22 cellular contexts compared by ENCODE assay signal in genomic region chr6:149470948-149471347, GRCh38.
"Had no signal": no experiment of that assay in that cellular context is flagged by ENCODE, and none has a peak within 500 bp of the region (broad histone marks: within the 10 kb centered on the region; RNA-seq: fewer than 3 reads in every experiment).

No MANE protein-coding gene starts in this region.

- H3K27ac Mint-ChIP-seq: activated naive CD4-positive, alpha-beta T cell treated with anti-CD3 and anti-CD28 coated beads for 36 hours; activated T-helper 2 cell treated with anti-CD3 and anti-CD28 coated beads, Interferon-gamma antibody, Interleukin-2, Interleukin-4, amounts not matched to agents 10 μg/mL and 5 μg/mL and 100 μg/mL, durations not matched to agents 14 hours and 24 hours and 36 hours; neural progenitor cell; T-helper 2 cell treated with Interferon-gamma antibody and Interleukin-4, amounts not matched to agents 5 μg/mL and 100 μg/mL, for 36 hours; WTC11 had no signal

- H3K27ac ChIP-seq: coronary artery, neural progenitor cell, ovary, right lobe of liver, tibial artery had no signal

- DNase-seq: activated CD4-positive, alpha-beta memory T cell treated with anti-CD3 and anti-CD28 coated beads for 36 hours; activated CD4-positive, alpha-beta T cell treated with anti-CD3 and anti-CD28 coated beads for 4 hours; activated naive CD4-positive, alpha-beta T cell treated with anti-CD3 and anti-CD28 coated beads for 36 hours; activated T-cell treated with anti-CD3 and anti-CD28 coated beads for 4 hours; aorta; erythroblast; foreskin melanocyte; glutamatergic neuron; hippocampal formation; mammary epithelial cell; naive thymus-derived CD4-positive, alpha-beta T cell; ovary; right lobe of liver; small intestine; stimulated activated CD4-positive, alpha-beta T cell treated with anti-CD3 and anti-CD28 coated beads, Interleukin-4, amount 100 ng/mL, for 1 hour; tibial artery had no signal

- H3K4me2 ChIP-seq: neural progenitor cell had no signal

- ATAC-seq: left lobe of liver, right lobe of liver, WTC11 had no signal

- H2AFZ ChIP-seq: neural progenitor cell had no signal

- H3K4me3 Mint-ChIP-seq: activated CD4-positive, alpha-beta memory T cell treated with anti-CD3 and anti-CD28 coated beads for 36 hours; activated naive CD4-positive, alpha-beta T cell treated with anti-CD3 and anti-CD28 coated beads for 36 hours; neural progenitor cell; T-helper 2 cell treated with Interferon-gamma antibody and Interleukin-4, amounts not matched to agents 5 μg/mL and 100 μg/mL, for 36 hours; WTC11 had no signal

- H3K27me3 ChIP-seq: neural progenitor cell, ovary, right lobe of liver had no signal

- H3K4me1 ChIP-seq: right lobe of liver, tibial artery had no signal

- H3K9me3 Mint-ChIP-seq: activated CD4-positive, alpha-beta memory T cell treated with anti-CD3 and anti-CD28 coated beads for 36 hours; activated naive CD4-positive, alpha-beta T cell treated with anti-CD3 and anti-CD28 coated beads for 36 hours; activated T-helper 2 cell treated with anti-CD3 and anti-CD28 coated beads, Interferon-gamma antibody, Interleukin-2, Interleukin-4, amounts not matched to agents 10 μg/mL and 5 μg/mL and 100 μg/mL, durations not matched to agents 14 hours and 24 hours and 36 hours; neural progenitor cell; T-helper 2 cell treated with Interferon-gamma antibody and Interleukin-4, amounts not matched to agents 5 μg/mL and 100 μg/mL, for 36 hours; WTC11 had no signal

- H3K36me3 ChIP-seq: neural progenitor cell, ovary, right lobe of liver, tibial artery had no signal

- H3K36me3 Mint-ChIP-seq: neural progenitor cell, WTC11 had no signal

- H3K9ac ChIP-seq: neural progenitor cell had no signal

- H3K9me3 ChIP-seq: ovary, right lobe of liver, tibial artery had no signal

- H3K4me3 ChIP-seq: coronary artery, neural progenitor cell, ovary, right lobe of liver, tibial artery had no signal

- H3K27me3 Mint-ChIP-seq: activated CD4-positive, alpha-beta memory T cell treated with anti-CD3 and anti-CD28 coated beads for 36 hours; naive thymus-derived CD4-positive, alpha-beta T cell had no signal
